In genomic region chr3:127881586-127881985, GRCh38 we compare ENCODE assay signal across 39 cellular contexts. TPM values are rescaled to one million over a fixed set of nuclear protein-coding genes. Genes with fewer than 3 reads are reported as not detected.
"Had no signal": no experiment of that assay in that cellular context is flagged by ENCODE, and none has a peak within 500 bp of the region (broad histone marks: within the 10 kb centered on the region; RNA-seq: fewer than 3 reads in every experiment).

No MANE protein-coding gene starts in this region.

- FAIRE-seq: astrocyte, RCC 7860 had no signal

- H3K4me1 ChIP-seq: adrenal gland had no signal

- DNase-seq: activated CD4-positive, alpha-beta memory T cell treated with anti-CD3 and anti-CD28 coated beads, Interleukin-2, amount 10 ng/mL, durations not matched to agents 7 days and 5 days; activated CD4-positive, alpha-beta T cell treated with anti-CD3 and anti-CD28 coated beads for 1 hour; activated CD4-positive, alpha-beta T cell treated with anti-CD3 and anti-CD28 coated beads for 48 hours; activated CD4-positive, CD25-positive, alpha-beta regulatory T cell; activated CD8-positive, alpha-beta memory T cell treated with anti-CD3 and anti-CD28 coated beads for 24 hours; activated CD8-positive, alpha-beta memory T cell treated with anti-CD3 and anti-CD28 coated beads, Interleukin-2, amount 10 ng/mL, durations not matched to agents 7 days and 5 days; activated CD8-positive, alpha-beta memory T cell treated with anti-CD3 and anti-CD28 coated beads, Interleukin-2, amount 50 U/mL, for 48 hours; activated effector memory CD4-positive, alpha-beta T cell treated with anti-CD3 and anti-CD28 coated beads, Interleukin-2, amount 50 U/mL, for 16 hours; activated naive CD4-positive, alpha-beta T cell; activated naive CD4-positive, alpha-beta T cell treated with anti-CD3 and anti-CD28 coated beads, Interleukin-2, amount 50 U/mL, for 16 hours; activated naive CD8-positive, alpha-beta T cell treated with anti-CD3 and anti-CD28 coated beads, Interleukin-2, amount 10 ng/mL, durations not matched to agents 7 days and 5 days; activated T-cell treated with anti-CD3 and anti-CD28 coated beads, Interleukin-2, amount 50 U/mL, for 48 hours; adrenal gland; body of pancreas; NCI-H1092 treated with DMSO at 0.1 percent for 48 hours; NCI-H1417; NCI-H146; NCI-H187; NCI-H2029 treated with DMSO at 0.1 percent for 48 hours; NCI-H2107; NCI-H2171; NCI-H510A; NCI-H526; NCI-H748 treated with DMSO at 0.1 percent for 48 hours; PC-9; SIG-M5; T-cell; T-helper 17 cell; T-helper 9 cell had no signal

- H3K9me3 ChIP-seq: adrenal gland, body of pancreas had no signal

- ATAC-seq: activated CD8-positive, alpha-beta memory T cell treated with anti-CD3 and anti-CD28 coated beads, Interleukin-2, amount 10 ng/mL, durations not matched to agents 7 days and 5 days; body of pancreas; Right ventricle myocardium inferior; SK-N-SH treated with all-trans-retinoic acid at 6 μM for 48 hours; T-cell; T-helper 17 cell had no signal

- H3K4me2 ChIP-seq: PC-9 had no signal

- H3K27me3 ChIP-seq: adrenal gland, body of pancreas, cardiac muscle cell had no signal

- H3K36me3 ChIP-seq: adrenal gland, cardiac muscle cell had no signal

- H2AFZ ChIP-seq: PC-9 had no signal

- H3K4me3 ChIP-seq: adrenal gland, body of pancreas, cardiac muscle cell, PC-9 had no signal

- H3K27ac ChIP-seq: adrenal gland, body of pancreas, cardiac muscle cell, PC-9, RWPE1, VCaP had no signal

RNA-seq across cellular contexts. Expression of gene KBTBD12, which starts 33.4 kb away (rescaled TPM):
- total RNA-seq: activated CD4-positive, alpha-beta memory T cell treated with anti-CD3 and anti-CD28 coated beads, Interleukin-2, amount 10 ng/mL, durations not matched to agents 7 days and 5 days; activated CD8-positive, alpha-beta memory T cell treated with anti-CD3 and anti-CD28 coated beads, Interleukin-2, amount 10 ng/mL, durations not matched to agents 7 days and 5 days; activated naive CD8-positive, alpha-beta T cell treated with anti-CD3 and anti-CD28 coated beads, Interleukin-2, amount 10 ng/mL, durations not matched to agents 7 days and 5 days; astrocyte; chondrocyte; OCI-LY7; SK-MEL-5; T-cell had no signal
